Comparison of ENCODE assay signal across 8 cellular contexts in the genomic region with DNA sequence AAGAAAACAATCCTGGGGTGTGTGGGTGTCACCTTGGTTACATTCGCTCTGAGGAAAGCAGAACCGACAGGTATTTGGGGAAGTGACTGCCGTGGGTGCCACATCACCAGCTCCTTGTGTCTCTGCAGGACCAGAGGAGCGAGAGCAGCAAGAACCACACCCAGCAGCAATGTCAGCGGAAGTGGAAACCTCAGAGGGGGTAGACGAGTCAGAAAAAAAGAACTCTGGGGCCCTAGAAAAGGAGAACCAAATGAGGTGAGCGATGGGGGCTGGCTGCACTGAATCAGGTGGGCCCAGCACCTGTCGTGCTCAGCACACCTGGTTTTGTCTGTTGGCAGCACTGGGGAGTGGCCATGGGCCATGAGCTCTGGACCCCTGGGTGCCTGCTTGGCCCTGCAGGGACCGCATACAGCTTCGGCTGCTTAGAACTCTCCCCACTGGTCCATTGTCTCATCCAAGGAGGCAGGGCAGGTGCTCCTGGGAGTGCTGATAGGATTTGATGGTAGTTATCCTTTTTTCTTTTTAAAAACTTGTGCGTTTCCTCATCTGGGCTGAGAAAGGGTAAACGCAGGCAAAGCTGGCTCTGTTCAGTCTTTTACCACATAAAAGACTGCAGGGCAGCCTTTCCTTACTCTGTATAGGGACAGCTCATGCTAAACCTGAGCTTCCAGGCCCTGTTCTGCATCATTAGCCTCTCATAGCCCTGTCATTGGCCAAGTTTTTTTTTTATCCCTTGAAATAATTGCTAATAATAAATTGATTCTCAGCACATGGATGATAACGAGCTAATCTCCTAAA. TPM values are rescaled to one million over a fixed set of nuclear protein-coding genes. Genes with fewer than 3 reads are reported as not detected.
DNase-seq lines count a peak whose midpoint lies in the region; ATAC-seq and TF ChIP-seq lines count a peak whose summit lies in the region.

No MANE protein-coding gene starts in this region.

- H3K27ac Mint-ChIP-seq in T-helper 17 cell: peak overlapping the region; percentile 97

- peak; percentile 65 for DNase-seq in GM10266 (ENCODE audit: extremely low spot score)
- DNase-seq in T-helper 17 cell: peak; percentile 34 to 62 (median 54)
- peak; percentile 73 for DNase-seq in stimulated activated CD4-positive, alpha-beta T cell treated with anti-CD3 and anti-CD28 coated beads, Interleukin-1b, Interleukin-23, amount 100 ng/mL, for 48 hours
- no peak for DNase-seq in NCI-H2196 (lab: John Stamatoyannopoulos, UW; ENCODE audit: unreplicated experiment)
- DNase-seq in NCI-H2029 treated with DMSO at 0.1 percent for 48 hours (lab: John Stamatoyannopoulos, UW): no peak
- DNase-seq in NCI-H146 (lab: John Stamatoyannopoulos, UW): no peak

- WGBS in adipose tissue, 3 donors: 59 to 78% (median 62%) methylated on average over 13 of the region's 13 CpGs

- ATAC-seq in HG02678 (IDR thresholded peaks at IDR 0.05; ENCODE audit: unreplicated experiment) (peak; percentile 81), T-helper 17 cell (peak; percentile 91)

- TF ChIP-seq CTCF in GM10266 (IDR thresholded peaks at IDR 0.05; ENCODE audit: control insufficient read depth, insufficient read depth, low read depth, missing control alignments): no peak

- no peaks in the 10 kb centered on the region for H3K27me3 Mint-ChIP-seq in T-helper 17 cell

- peaks cover 57% of the 10 kb centered on the region for H3K4me1 Mint-ChIP-seq in T-helper 17 cell

- H3K9me3 ChIP-seq in T-helper 17 cell (ENCODE audit: control insufficient read depth, low read length, poor library complexity, severe bottlenecking): no peaks in the 10 kb centered on the region

- peak overlapping the region; percentile 15 for H3K27ac ChIP-seq in adipose tissue (ENCODE audit: low read depth, low read length)

- H3K4me3 Mint-ChIP-seq in T-helper 17 cell: peak overlapping the region; percentile 77

- H3K36me3 Mint-ChIP-seq in T-helper 17 cell (ENCODE audit: low read depth): peaks cover 2% of the 10 kb centered on the region

RNA-seq across cellular contexts. Expression of gene HMOX2, which starts 29.4 kb away (rescaled TPM):
- total RNA-seq in T-helper 17 cell: 10 to 100 TPM; 31.9 to 58.8 TPM
- 10 to 100 TPM; 28.2 to 81.1 (median 45.7) TPM for polyA plus RNA-seq in adipose tissue

RNA-seq across cellular contexts. Expression of gene NMRAL1, which starts 31.1 kb away (rescaled TPM):
- total RNA-seq in T-helper 17 cell: 10 to 100 TPM; 40.5 to 45.4 TPM
- polyA plus RNA-seq in adipose tissue: 10 to 100 TPM; 33.7 to 38.0 (median 36.4) TPM

RNA-seq across cellular contexts. Expression of gene CDIP1, which starts 33.0 kb away (rescaled TPM):
- 10 to 100 TPM; 20.2 to 29.5 TPM for total RNA-seq in T-helper 17 cell
- polyA plus RNA-seq in adipose tissue: 10 to 100 TPM; 13.6 to 17.0 (median 16.1) TPM

RNA-seq across cellular contexts. Expression of gene C16orf96, which starts 50.6 kb away (rescaled TPM):
- total RNA-seq in T-helper 17 cell: under 1 TPM; 0.08 to 0.20 TPM
- polyA plus RNA-seq in adipose tissue: under 1 TPM in 2 of 3 donors, not detected in 1; 0.01 to 0.21 TPM

Comparison
In these comparisons a context has a peak if more than half of its experiments do, and no peak if none do; other contexts are left out.
1. DNase-seq: peak in GM10266 (single experiment), T-helper 17 cell (3 of 3) and stimulated activated CD4-positive, alpha-beta T cell treated with anti-CD3 and anti-CD28 coated beads, Interleukin-1b, Interleukin-23, amount 100 ng/mL, for 48 hours (single experiment); none in NCI-H2196 (single experiment), NCI-H2029 treated with DMSO at 0.1 percent for 48 hours (single experiment) and NCI-H146 (single experiment).